In the genomic region with DNA sequence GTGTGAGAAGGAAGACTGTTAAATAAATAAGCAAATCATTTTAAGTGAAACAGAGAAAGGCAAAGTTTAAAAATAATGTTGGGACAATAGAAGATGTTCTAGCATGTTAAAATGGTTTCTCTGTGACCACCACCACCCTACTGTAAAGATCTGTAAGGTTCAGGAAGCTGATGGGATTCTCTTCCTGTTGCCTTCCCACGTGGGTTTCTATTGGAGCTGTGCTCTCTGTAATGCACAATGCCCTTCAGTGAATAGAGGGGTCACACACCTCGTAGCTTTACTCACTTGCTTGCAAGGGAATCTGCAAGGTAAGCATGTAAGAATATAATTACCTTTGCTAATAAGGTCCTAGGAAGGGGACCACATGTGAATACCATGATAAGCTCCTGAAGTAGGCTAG, we compare ENCODE assay signal across 1 cellular context.
TF ChIP-seq lines count a peak whose summit lies in the region.

No MANE protein-coding gene starts in this region.

TF ChIP-seq in WTC11, 78 proteins besides CTCF, POLR2A, EP300 and RAD21 (continued from another document):
- TF ChIP-seq, protein P1, sequence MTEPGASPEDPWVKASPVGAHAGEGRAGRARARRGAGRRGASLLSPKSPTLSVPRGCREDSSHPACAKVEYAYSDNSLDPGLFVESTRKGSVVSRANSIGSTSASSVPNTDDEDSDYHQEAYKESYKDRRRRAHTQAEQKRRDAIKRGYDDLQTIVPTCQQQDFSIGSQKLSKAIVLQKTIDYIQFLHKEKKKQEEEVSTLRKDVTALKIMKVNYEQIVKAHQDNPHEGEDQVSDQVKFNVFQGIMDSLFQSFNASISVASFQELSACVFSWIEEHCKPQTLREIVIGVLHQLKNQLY (CRISPR knock-in tag; IDR thresholded peaks at IDR 0.05) = no peak
- no peak for TF ChIP-seq SMAD4 (CRISPR knock-in tag; IDR thresholded peaks at IDR 0.05)
